Comparison of ENCODE assay signal across 22 cellular contexts in genomic region chr6:136710877-136711552, GRCh38.
"Had no signal": no experiment of that assay in that cellular context is flagged by ENCODE, and none has a peak within 500 bp of the region (broad histone marks: within the 10 kb centered on the region; RNA-seq: fewer than 3 reads in every experiment).

No MANE protein-coding gene starts in this region.

- DNase-seq: activated CD4-positive, alpha-beta T cell treated with anti-CD3 and anti-CD28 coated beads for 48 hours; activated CD4-positive, alpha-beta T cell treated with anti-CD3 and anti-CD28 coated beads, Interleukin-2, amount 50 U/mL, for 48 hours; activated CD8-positive, alpha-beta memory T cell treated with anti-CD3 and anti-CD28 coated beads for 24 hours; activated effector memory CD4-positive, alpha-beta T cell treated with Interleukin-2 at 50 U/mL for 16 hours; activated naive CD4-positive, alpha-beta T cell treated with Interleukin-2 at 50 U/mL for 16 hours; cerebellar nuclear complex; colonic mucosa; dorsolateral prefrontal cortex; effector memory CD4-positive, alpha-beta T cell; foreskin fibroblast; midbrain; naive thymus-derived CD4-positive, alpha-beta T cell; ovary; retina; stimulated activated CD4-positive, alpha-beta T cell treated with anti-CD3 and anti-CD28 coated beads, Interleukin-2, amount 100 ng/mL, for 24 hours; stimulated activated naive B cell treated with anti-CD40 and anti-IgM and Interleukin-4, amounts not matched to agents 10 μg/mL and 1 μg/mL and 100 μg/mL, for 72 hours; stomach; T-helper 1 cell; tibial artery; upper lobe of right lung had no signal

- H3K9me3 ChIP-seq: colonic mucosa, ovary, stomach, tibial artery, upper lobe of right lung had no signal

- H3K4me1 ChIP-seq: upper lobe of right lung had no signal

- H3K27me3 ChIP-seq: colonic mucosa, dorsolateral prefrontal cortex, ovary, stomach, tibial artery, upper lobe of right lung had no signal

- H3K27ac ChIP-seq: colonic mucosa, ovary, stomach, tibial artery, upper lobe of right lung had no signal

- H3K4me3 ChIP-seq: colonic mucosa, dorsolateral prefrontal cortex, ovary, smooth muscle cell, stomach, tibial artery, upper lobe of right lung had no signal

- H3K36me3 ChIP-seq: colonic mucosa, ovary, tibial artery, upper lobe of right lung had no signal

- ATAC-seq: activated CD4-positive, CD25-positive, alpha-beta regulatory T cell treated with anti-CD3 and anti-CD28 coated beads, Interleukin-2, amount 50 U/mL, for 24 hours; naive thymus-derived CD4-positive, alpha-beta T cell; stimulated activated naive B cell treated with anti-CD40 and anti-IgM and Interleukin-4, amounts not matched to agents 10 μg/mL and 1 μg/mL and 100 μg/mL, for 72 hours; upper lobe of right lung had no signal
